ENCODE assay signal across 8 cellular contexts in the genomic region with DNA sequence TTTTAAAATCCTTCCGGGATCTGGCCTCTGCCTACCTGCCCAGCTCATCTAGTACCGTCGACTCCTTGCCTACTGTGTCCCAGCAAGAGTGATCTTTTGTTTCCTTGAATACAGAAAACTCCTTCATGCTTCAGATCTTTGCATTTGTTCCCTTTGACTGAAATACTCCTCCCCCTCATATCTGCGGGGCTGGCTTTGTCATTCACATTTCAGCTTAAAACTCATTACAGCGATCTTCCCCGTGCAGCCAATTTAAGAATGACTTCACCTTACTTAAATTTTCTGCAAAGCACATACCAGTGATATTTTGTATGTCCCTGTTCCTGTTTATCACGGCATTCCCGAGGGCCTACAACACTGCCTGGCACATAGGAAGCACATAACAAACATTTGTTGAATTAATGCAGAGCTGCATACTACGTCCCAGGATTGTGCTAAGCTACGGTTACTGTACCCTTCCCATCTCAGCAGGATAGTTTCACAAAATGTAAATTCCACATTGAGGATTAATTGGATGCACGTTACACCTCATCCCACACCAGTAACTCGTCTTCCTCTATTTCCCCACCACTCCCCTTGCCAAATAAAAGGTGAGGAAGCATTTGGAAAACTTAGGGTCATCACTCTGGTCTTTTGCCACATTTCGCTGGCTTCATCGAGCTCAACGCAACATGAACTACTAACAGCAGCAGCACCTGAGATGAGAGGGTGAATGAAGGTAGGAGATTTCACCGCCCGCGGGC. TPM values are rescaled to one million over a fixed set of nuclear protein-coding genes. Genes with fewer than 3 reads are reported as not detected.
DNase-seq lines count a peak whose midpoint lies in the region; ATAC-seq and TF ChIP-seq lines count a peak whose summit lies in the region.

No MANE protein-coding gene starts in this region.

- in situ Hi-C loops in brain microvascular endothelial cell (cut with HindIII; ENCODE audit: low pct_ligation_motif_present, low sequenced_read_pairs): no loop called here

- intact Hi-C loops in heart right ventricle (cut with DNase I) (loop anchor here in 7 of 10 donors (2.0 to 10.0 kb wide), 11 partner anchors 145 to 319 kb away; partner anchors contain the start of genes ADSS2 (in 4 of the 7), CATSPERE (in 1 of the 7), COX20 (in 1 of the 7) and HNRNPU (in 1 of the 7)), Right ventricle myocardium superior (cut with DNase I) (loop anchor here (5.0 kb wide), 1 partner anchor 205 kb away; no protein-coding TSS in a partner anchor)

- H3K36me3 ChIP-seq in heart right ventricle (peaks cover 0 to 6% (median 0%) of the 10 kb centered on the region in 9 donors), brain microvascular endothelial cell (replicated peaks) (peaks cover 1% of the 10 kb centered on the region), mesodermal cell (ENCODE audit: control insufficient read depth, insufficient read depth, low read length) (peaks cover 11% of the 10 kb centered on the region), urinary bladder (ENCODE audit: insufficient read depth) (no peaks in the 10 kb centered on the region)

- H3K27ac ChIP-seq in heart right ventricle (peak overlapping the region in 9 of 10 donors; percentile 18 to 99 (median 92)), brain microvascular endothelial cell (no peak overlapping the region), mesodermal cell (ENCODE audit: low read depth, low read length, severe bottlenecking) (peak overlapping the region; percentile 6), urinary bladder (ENCODE audit: low read depth) (peak overlapping the region; percentile 0)

- DNase-seq in heart right ventricle (no peak), Right ventricle myocardium superior (no peak), brain microvascular endothelial cell (peak; percentile 11), NCI-H748 treated with DMSO at 0.1 percent for 48 hours (lab: John Stamatoyannopoulos, UW) (no peak), NCI-H2196 (lab: John Stamatoyannopoulos, UW; ENCODE audit: unreplicated experiment) (no peak)

- TF ChIP-seq CTCF in heart right ventricle (IDR thresholded peaks at IDR 0.05) (no peak), brain microvascular endothelial cell (IDR thresholded peaks at IDR 0.05; ENCODE audit: low read depth, low read length, missing control alignments) (no peak)

- H3K27me3 ChIP-seq in heart right ventricle (no peaks in the 10 kb centered on the region), brain microvascular endothelial cell (replicated peaks) (no peaks in the 10 kb centered on the region)

- WGBS in heart right ventricle, 2 donors: 31 to 33% methylated on average over 18 of the region's 18 CpGs
- 37 to 43% methylated on average over 15 to 17 of the region's 18 CpGs for WGBS in mesodermal cell (ENCODE audit: insufficient coverage in 2 of 2), 2 experiments
- whole genome bisulfite sequencing in urinary bladder: 29% methylated on average over 18 of the region's 18 CpGs

- H3K4me3 ChIP-seq in heart right ventricle (peak overlapping the region; percentile 37 to 97 (median 85)), brain microvascular endothelial cell (ENCODE audit: low read depth, low read length) (peak overlapping the region; percentile 64), mesodermal cell (ENCODE audit: extremely low read depth, insufficient read depth, low read length, poor library complexity, severe bottlenecking) (peak overlapping the region; percentile 88), urinary bladder (ENCODE audit: low read depth, low read length) (peak overlapping the region; percentile 29)

- ATAC-seq in heart right ventricle (no peak), Right ventricle myocardium superior (ENCODE audit: poor library complexity) (no peak), esophagus mucosa (no peak)

- H3K4me1 ChIP-seq in heart right ventricle (peaks cover 6 to 41% (median 33%) of the 10 kb centered on the region in 9 donors), mesodermal cell (ENCODE audit: control insufficient read depth, insufficient read depth, low read length, poor library complexity, severe bottlenecking) (peaks cover 11% of the 10 kb centered on the region), urinary bladder (ENCODE audit: insufficient read depth) (no peaks in the 10 kb centered on the region)

- H3K9me3 ChIP-seq in heart right ventricle: no peaks in the 10 kb centered on the region
- no peaks in the 10 kb centered on the region for H3K9me3 ChIP-seq in mesodermal cell (ENCODE audit: control insufficient read depth, low read length)

RNA-seq across cellular contexts. Expression of gene DESI2, which starts 0.8 kb away (rescaled TPM):
- total RNA-seq in heart right ventricle: 10 to 100 TPM; 16.4 to 24.0 (median 21.0) TPM
- polyA plus RNA-seq in heart right ventricle: 10 to 100 TPM; 11.7 to 11.9 TPM
- total RNA-seq in Right ventricle myocardium superior: 19.8 TPM
- 54.1 TPM for polyA plus RNA-seq in mesodermal cell (2013, experiment 1 of 2)
- 56.6 TPM for polyA plus RNA-seq in mesodermal cell (2013, experiment 2 of 2)
- 83.0 TPM for total RNA-seq in urinary bladder
- polyA plus RNA-seq in urinary bladder: 22.1 TPM
- total RNA-seq in esophagus mucosa: 17.0 TPM

Comparison
In these comparisons a context has a peak if more than half of its experiments do, and no peak if none do; other contexts are left out.
1. H3K4me3 ChIP-seq: peak in every context shown above with its lines; median percentile 88 in mesodermal cell; 85 in heart right ventricle; 64 in brain microvascular endothelial cell; 29 in urinary bladder.